1 cellular context compared by ENCODE assay signal in genomic region chr4:88456757-88457306, GRCh38.
A peak's percentile ranks its signal among the peaks of the same experiment; 100 is the strongest.
TF ChIP-seq lines count a peak whose summit lies in the region.

TSS of gene HERC5 (plus strand) at chr4:88457119. CDS start at chr4:88457270, 151 bp downstream.

TF ChIP-seq in HCT116, 20 proteins besides CTCF, POLR2A, EP300 and RAD21 (continued from another document):
- TF ChIP-seq ZBTB33 (IDR thresholded peaks at IDR 0.05; ENCODE audit: extremely low read depth, insufficient replicate concordance, low read length) (no peak), ELF1 (IDR thresholded peaks at IDR 0.05; ENCODE audit: borderline replicate concordance, low read depth) (no peak), CEBPB (IDR thresholded peaks at IDR 0.05; ENCODE audit: low read depth) (0 out of 2 replicates have a peak, but pooled peaks have one; percentile 37), ZFX (IDR thresholded peaks at IDR 0.05) (no peak; the same call in 1 of the 2 replicates), YY1 (IDR thresholded peaks at IDR 0.05; ENCODE audit: extremely low read depth, insufficient replicate concordance, low read depth, low read length) (peak; percentile 64), CBX3 (IDR thresholded peaks at IDR 0.05; ENCODE audit: low read depth) (peak; percentile 93), EGR1 (IDR thresholded peaks at IDR 0.05; ENCODE audit: low read depth) (0 out of 2 replicates have a peak, but pooled peaks have one; percentile 29)
